ENCODE assay signal across 9 cellular contexts in the genomic region with DNA sequence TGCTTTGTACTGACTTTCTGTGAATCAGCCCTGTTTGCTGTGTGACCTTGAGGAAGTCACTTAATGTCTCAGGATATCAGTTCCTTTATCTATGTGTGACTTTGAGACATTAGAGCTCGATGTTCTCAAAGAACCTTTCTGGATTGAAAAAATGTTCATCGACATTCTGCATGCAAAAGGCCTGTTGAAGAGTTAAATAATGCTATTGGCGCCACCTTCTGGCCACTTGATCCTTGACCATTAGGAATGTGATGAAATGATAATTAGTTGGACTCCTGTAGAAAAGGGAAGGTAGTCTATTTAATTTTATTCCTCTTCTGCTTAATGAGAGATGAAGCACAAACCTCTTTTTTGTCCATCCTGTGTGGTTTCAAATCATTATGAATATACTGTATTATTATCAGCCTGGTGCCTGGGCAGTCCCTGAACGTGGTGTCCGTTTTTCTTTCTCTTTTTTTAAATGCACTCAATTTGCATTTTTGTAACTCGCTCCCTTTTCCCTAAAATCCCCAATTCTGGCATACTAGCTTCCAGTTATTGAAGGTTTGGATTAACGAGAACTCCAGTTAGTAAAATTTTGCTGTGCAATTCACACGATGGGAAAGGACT. TPM values are rescaled to one million over a fixed set of nuclear protein-coding genes. Genes with fewer than 3 reads are reported as not detected.
A peak's percentile ranks its signal among the peaks of the same experiment; 100 is the strongest.
DNase-seq lines count a peak whose midpoint lies in the region; ATAC-seq, FAIRE-seq and TF ChIP-seq lines count a peak whose summit lies in the region.
"Had no signal": no experiment of that assay in that cellular context is flagged by ENCODE, and none has a peak within 500 bp of the region (broad histone marks: within the 10 kb centered on the region; RNA-seq: fewer than 3 reads in every experiment).

No MANE protein-coding gene starts in this region.

- peak; percentile 78 for FAIRE-seq in HepG2 (lab: Jason Lieb, UNC)
- FAIRE-seq: colon had no signal

- no peak overlapping the region for H2AFZ ChIP-seq in HepG2 (ENCODE audit: low read length)

- H4K20me1 ChIP-seq in HepG2 (ENCODE audit: insufficient read depth, low read length): no peaks in the 10 kb centered on the region

- no peak overlapping the region for H3K4me3 Mint-ChIP-seq in stimulated activated naive B cell treated with anti-CD40 and anti-IgM and Interleukin-4, amounts not matched to agents 10 μg/mL and 1 μg/mL and 100 μg/mL, for 72 hours

- no peaks in the 10 kb centered on the region for H3K36me3 Mint-ChIP-seq in stimulated activated naive B cell treated with anti-CD40 and anti-IgM and Interleukin-4, amounts not matched to agents 10 μg/mL and 1 μg/mL and 100 μg/mL, for 72 hours

- intact Hi-C loops in HepG2 (cut with micrococcal nuclease; ENCODE audit: unreplicated experiment): loop anchor here (1.0 kb wide), 1 partner anchor 129 kb away; no protein-coding TSS in a partner anchor

- peaks cover 43% of the 10 kb centered on the region for H3K4me1 ChIP-seq in HepG2 (ENCODE audit: insufficient read depth, low read length)

- WGBS in HepG2 (ENCODE audit: low lambda C conversion rate): 27% methylated on average over 8 of the region's 8 CpGs

- TF ChIP-seq EP300 in HepG2 (IDR thresholded peaks at IDR 0.05; ENCODE audit: low read depth in 2 of 2, low read length in 2 of 2) (no peak), HepG2 (CRISPR knock-in tag; IDR thresholded peaks at IDR 0.05; ENCODE audit: borderline replicate concordance) (no peak)

- no peaks in the 10 kb centered on the region for H3K9me3 ChIP-seq in HepG2 (ENCODE audit: low read length)

- peak; percentile 23 to 30 for DNase-seq in activated CD4-positive, alpha-beta T cell treated with anti-CD3 and anti-CD28 coated beads for 24 hours (ENCODE audit: low read depth in 2 of 2)
- no peak for DNase-seq in activated CD4-positive, alpha-beta T cell treated with anti-CD3 and anti-CD28 coated beads for 1 hour
- DNase-seq in NCI-H1092 treated with DMSO at 0.1 percent for 48 hours (lab: John Stamatoyannopoulos, UW): peak; percentile 62
- peak; percentile 74 for DNase-seq in SKM-1 (lab: John Stamatoyannopoulos, UW; ENCODE audit: unreplicated experiment)
- DNase-seq in cerebellar cortex (ENCODE audit: low spot score): peak; percentile 71
- peak; percentile 68 for DNase-seq in HepG2 (ENCODE audit: low spot score)
- DNase-seq in stimulated activated naive B cell treated with anti-CD40 and anti-IgM and Interleukin-4, amounts not matched to agents 10 μg/mL and 1 μg/mL and 100 μg/mL, for 72 hours: peak; percentile 18

- no peak overlapping the region for H3K9ac ChIP-seq in HepG2 (ENCODE audit: insufficient read depth, low read depth, low read length)

- no TSS peak for BruUV-seq in HepG2 (replicated peaks; lab: Mats Ljungman, UMichigan)

- TF ChIP-seq CTCF in HepG2 (CRISPR knock-in tag; IDR thresholded peaks at IDR 0.05): peak; percentile 80

- H3K4me3 ChIP-seq in HepG2 (replicated peaks in 1 of 3; ENCODE audit: insufficient read depth in 1 of 3, low read depth in 2 of 3, low read length in 3 of 3): no peak overlapping the region

- no peaks in the 10 kb centered on the region for H3K27me3 ChIP-seq in HepG2 (ENCODE audit: control insufficient read depth in 1 of 2, insufficient read depth in 2 of 2, low read length in 2 of 2)

- H3K9me3 Mint-ChIP-seq in stimulated activated naive B cell treated with anti-CD40 and anti-IgM and Interleukin-4, amounts not matched to agents 10 μg/mL and 1 μg/mL and 100 μg/mL, for 72 hours: no peaks in the 10 kb centered on the region

- CTCF ChIA-PET in HepG2 (lab: Yijun Ruan, JAX; ENCODE audit: low intra/inter-chr PET ratio, low total read pairs): interaction anchor here (1.2 to 2.3 kb wide), 3 partner anchors 24 to 398 kb away, joined by 3 to 8 read pairs (median 4); no protein-coding TSS in a partner anchor

- H3K79me2 ChIP-seq in HepG2 (ENCODE audit: insufficient read depth, low read length): no peaks in the 10 kb centered on the region

- H3K27ac Mint-ChIP-seq in stimulated activated naive B cell treated with anti-CD40 and anti-IgM and Interleukin-4, amounts not matched to agents 10 μg/mL and 1 μg/mL and 100 μg/mL, for 72 hours: no peak overlapping the region

- H3K36me3 ChIP-seq in HepG2 (replicated peaks in 1 of 2; ENCODE audit: control insufficient read depth in 1 of 2, insufficient read depth in 2 of 2, low read length in 2 of 2): no peaks in the 10 kb centered on the region

- H3K27ac ChIP-seq in HepG2 (ENCODE audit: extremely low read length, insufficient read depth, low read length): no peak overlapping the region

- peak overlapping the region; percentile 21; the same call in 1 of the 2 replicates for H3K4me2 ChIP-seq in HepG2 (ENCODE audit: low read depth, low read length)

- no peak for TF ChIP-seq POLR2A in HepG2 (IDR thresholded peaks at IDR 0.05; ENCODE audit: insufficient read depth in 1 of 2, low read depth in 2 of 2, low read length in 2 of 2)

- POLR2A ChIA-PET in HepG2 (lab: Yijun Ruan, JAX): interaction anchor here (0.6 to 1.0 kb wide), 2 partner anchors 36 to 66 kb away, joined by 3 to 4 read pairs; no protein-coding TSS in a partner anchor

- in situ Hi-C loops in HepG2 (cut with HindIII; ENCODE audit: extremely low pct_ligation_motif_present, low pct_unique_long_range_greater_than_20kb): loop anchor here (5.0 to 25.0 kb wide), 4 partner anchors 131 to 638 kb away; no protein-coding TSS in a partner anchor

- H3K27me3 Mint-ChIP-seq in stimulated activated naive B cell treated with anti-CD40 and anti-IgM and Interleukin-4, amounts not matched to agents 10 μg/mL and 1 μg/mL and 100 μg/mL, for 72 hours: peaks cover 8 to 15% of the 10 kb centered on the region in 2 donors

- ATAC-seq in HepG2 (peak; percentile 49), HG03159 (IDR thresholded peaks at IDR 0.05; ENCODE audit: unreplicated experiment) (no peak)
- ATAC-seq in stimulated activated naive B cell treated with anti-CD40 and anti-IgM and Interleukin-4, amounts not matched to agents 10 μg/mL and 1 μg/mL and 100 μg/mL, for 72 hours (replicated peaks): peak in 1 of 2 donors; percentile 67

- peak; percentile 58; the same call in 1 of the 2 replicates for TF ChIP-seq RAD21 in HepG2 (CRISPR knock-in tag; IDR thresholded peaks at IDR 0.05)

- H3K4me1 Mint-ChIP-seq in stimulated activated naive B cell treated with anti-CD40 and anti-IgM and Interleukin-4, amounts not matched to agents 10 μg/mL and 1 μg/mL and 100 μg/mL, for 72 hours: peaks cover 5 to 6% of the 10 kb centered on the region in 2 donors

TF ChIP-seq in HepG2, 621 proteins besides CTCF, POLR2A, EP300 and RAD21 (continues in another document):
- TF ChIP-seq CEBPG (CRISPR knock-in tag; IDR thresholded peaks at IDR 0.05) (peak; percentile 37), SMC3 (IDR thresholded peaks at IDR 0.05; ENCODE audit: low read length) (peak; percentile 54)

RNA-seq across cellular contexts. Expression of a gene that starts 20.7 kb away (rescaled TPM):
- 2.6 and 2.9 TPM in 2 replicates for total RNA-seq in HepG2 (2016; rRNA removed; fragmentation: Illumina TruSeq; extraction: Trizol)
- total RNA-seq in HepG2 (2016; cell fraction: cytosol; rRNA removed; fragmentation: Illumina TruSeq; extraction: Trizol; ENCODE audit: low read depth): 0.40 and 0.53 TPM in 2 replicates
- 2.3 and 3.0 TPM in 2 replicates for total RNA-seq in HepG2 (2016; cell fraction: insoluble cytoplasmic fraction; rRNA removed; fragmentation: Illumina TruSeq; extraction: Trizol)
- total RNA-seq in HepG2 (2016; cell fraction: membrane; rRNA removed; fragmentation: Illumina TruSeq; extraction: Trizol): 1.2 and 1.6 TPM in 2 replicates
- total RNA-seq in HepG2 (2016; cell fraction: nucleus; rRNA removed; fragmentation: Illumina TruSeq; extraction: Trizol): 2.3 and 2.4 TPM in 2 replicates
- polyA plus RNA-seq in HepG2 (2011; rRNA removed): 0.21 and 0.51 TPM in 2 replicates
- 0.21 and 0.23 TPM in 2 replicates for polyA plus RNA-seq in HepG2 (2011; cell fraction: cytosol; rRNA removed)
- 0.51 and 0.78 TPM in 2 replicates for polyA plus RNA-seq in HepG2 (2011; cell fraction: nucleus; rRNA removed)
- 0.32 and 0.52 TPM in 2 replicates for polyA plus RNA-seq in HepG2 (2012)
- polyA plus RNA-seq in HepG2 (2016; cell fraction: cytosol; fragmentation: Illumina TruSeq; extraction: Trizol; ENCODE audit: low read depth): 0.17 and 0.27 TPM in 2 replicates
- 1.9 and 2.4 TPM in 2 replicates for polyA plus RNA-seq in HepG2 (2016; cell fraction: insoluble cytoplasmic fraction; fragmentation: Illumina TruSeq; extraction: Trizol; ENCODE audit: low read depth)
- 0.45 and 0.62 TPM in 2 replicates for polyA plus RNA-seq in HepG2 (2016; cell fraction: membrane; fragmentation: Illumina TruSeq; extraction: Trizol; ENCODE audit: low read depth)
- polyA plus RNA-seq in HepG2 (2016; cell fraction: nucleus; fragmentation: Illumina TruSeq; extraction: Trizol; ENCODE audit: insufficient read depth, low read depth): 1.5 and 2.4 TPM in 2 replicates
- polyA minus RNA-seq in HepG2 (2011; rRNA and poly(A)+ RNA removed; ENCODE audit: low replicate concordance): 1.1 TPM in 1 of 2 replicates, not detected in the other
- 0.35 and 0.49 TPM in 2 replicates for polyA minus RNA-seq in HepG2 (2011; cell fraction: cytosol; rRNA and poly(A)+ RNA removed)
- 0.50 and 0.77 TPM in 2 replicates for polyA minus RNA-seq in HepG2 (2011; cell fraction: nucleus; rRNA and poly(A)+ RNA removed)

RNA-seq across cellular contexts. Expression of a gene that starts 54.2 kb away (rescaled TPM):
- total RNA-seq in HepG2 (2016; rRNA removed; fragmentation: Illumina TruSeq; extraction: Trizol): 136 and 180 TPM in 2 replicates
- total RNA-seq in HepG2 (2016; cell fraction: cytosol; rRNA removed; fragmentation: Illumina TruSeq; extraction: Trizol; ENCODE audit: low read depth): 9.7 and 10.8 TPM in 2 replicates
- 129 and 184 TPM in 2 replicates for total RNA-seq in HepG2 (2016; cell fraction: insoluble cytoplasmic fraction; rRNA removed; fragmentation: Illumina TruSeq; extraction: Trizol)
- total RNA-seq in HepG2 (2016; cell fraction: membrane; rRNA removed; fragmentation: Illumina TruSeq; extraction: Trizol): 22.3 and 26.9 TPM in 2 replicates
- total RNA-seq in HepG2 (2016; cell fraction: nucleus; rRNA removed; fragmentation: Illumina TruSeq; extraction: Trizol): 83.1 and 95.5 TPM in 2 replicates
- polyA plus RNA-seq in HepG2 (2011; rRNA removed): 73.9 and 107 TPM in 2 replicates
- polyA plus RNA-seq in HepG2 (2011; cell fraction: cytosol; rRNA removed): 70.1 and 74.0 TPM in 2 replicates
- polyA plus RNA-seq in HepG2 (2011; cell fraction: nucleus; rRNA removed): 59.3 and 67.4 TPM in 2 replicates
- polyA plus RNA-seq in HepG2 (2012): 33.8 and 46.3 TPM in 2 replicates
- polyA plus RNA-seq in HepG2 (2016; cell fraction: cytosol; fragmentation: Illumina TruSeq; extraction: Trizol; ENCODE audit: low read depth): 5.5 and 6.6 TPM in 2 replicates
- 172 and 182 TPM in 2 replicates for polyA plus RNA-seq in HepG2 (2016; cell fraction: insoluble cytoplasmic fraction; fragmentation: Illumina TruSeq; extraction: Trizol; ENCODE audit: low read depth)
- 13.9 and 15.2 TPM in 2 replicates for polyA plus RNA-seq in HepG2 (2016; cell fraction: membrane; fragmentation: Illumina TruSeq; extraction: Trizol; ENCODE audit: low read depth)
- 118 and 119 TPM in 2 replicates for polyA plus RNA-seq in HepG2 (2016; cell fraction: nucleus; fragmentation: Illumina TruSeq; extraction: Trizol; ENCODE audit: insufficient read depth, low read depth)
- polyA minus RNA-seq in HepG2 (2011; rRNA and poly(A)+ RNA removed; ENCODE audit: low replicate concordance): 63.3 and 108 TPM in 2 replicates
- polyA minus RNA-seq in HepG2 (2011; cell fraction: cytosol; rRNA and poly(A)+ RNA removed): 36.8 and 38.2 TPM in 2 replicates
- polyA minus RNA-seq in HepG2 (2011; cell fraction: nucleus; rRNA and poly(A)+ RNA removed): 68.1 and 83.4 TPM in 2 replicates
